28 cellular contexts compared by ENCODE assay signal in the genomic region with DNA sequence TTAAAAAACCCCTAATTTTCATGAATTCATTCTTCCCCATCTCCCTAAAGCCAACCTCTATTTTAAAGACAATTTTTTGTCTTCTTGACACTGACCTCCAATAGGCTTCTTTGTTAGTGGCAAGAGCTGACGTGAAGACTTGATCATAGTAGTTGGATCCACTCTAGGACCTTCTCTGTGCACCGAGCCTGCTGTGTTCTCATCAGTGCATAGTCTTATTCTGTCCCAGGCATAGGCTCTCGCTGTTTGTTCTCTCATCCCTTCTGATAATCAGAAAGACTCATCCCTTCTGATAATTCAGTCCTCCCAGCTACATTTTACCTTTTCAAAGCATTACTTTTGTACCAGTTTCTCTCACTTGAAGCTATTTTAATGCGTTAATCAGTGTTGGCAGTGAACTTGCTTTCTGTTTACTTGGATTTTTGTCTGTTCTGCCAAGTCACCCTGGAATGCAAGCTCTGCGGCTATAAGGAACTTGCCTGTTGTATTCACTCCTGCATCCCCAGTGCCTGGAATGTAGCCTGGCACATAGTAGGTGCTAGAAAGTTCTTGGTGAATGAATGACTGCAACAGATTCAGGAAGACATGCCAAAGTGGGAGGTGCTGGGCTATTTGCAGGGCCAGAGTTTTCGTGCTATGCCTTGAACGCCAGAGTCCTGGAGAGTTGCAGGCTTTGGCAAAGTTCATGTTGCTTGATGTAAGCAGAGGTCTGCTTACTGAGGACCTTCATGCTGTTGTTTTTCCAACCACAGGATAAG.
DNase-seq lines count a peak whose midpoint lies in the region; ATAC-seq and TF ChIP-seq lines count a peak whose summit lies in the region.
"Had no signal": no experiment of that assay in that cellular context is flagged by ENCODE, and none has a peak within 500 bp of the region (broad histone marks: within the 10 kb centered on the region; RNA-seq: fewer than 3 reads in every experiment).

No MANE protein-coding gene starts in this region.

- CTCF ChIA-PET in MCF 10A (lab: Yijun Ruan, JAX) = no interaction called here

- intact Hi-C loops in MCF 10A (cut with micrococcal nuclease) = no loop called here
- intact Hi-C loops in aorta (cut with DNase I) = loop anchor here in 1 of 2 donors (5.0 kb wide), 1 partner anchor 35 kb away; no protein-coding TSS in a partner anchor
- intact Hi-C loops in mucosa of descending colon (cut with DNase I, micrococcal nuclease) = no loop called here

- no peak overlapping the region for H3K4me3 Mint-ChIP-seq in MCF 10A (ENCODE audit: unreplicated experiment)
- H3K4me3 Mint-ChIP-seq: CD14-positive monocyte; H9; naive thymus-derived CD8-positive, alpha-beta T cell had no signal

- no peaks in the 10 kb centered on the region for H3K36me3 Mint-ChIP-seq in MCF 10A (ENCODE audit: insufficient read depth, unreplicated experiment)
- H3K36me3 Mint-ChIP-seq: CD14-positive monocyte; naive thymus-derived CD8-positive, alpha-beta T cell had no signal

- POLR2A ChIA-PET in MCF 10A (lab: Yijun Ruan, JAX) = no interaction called here

- H3K27me3 ChIP-seq in aorta (ENCODE audit: control insufficient read depth in 1 of 2, insufficient read depth in 2 of 2, low read length in 1 of 2) = no peaks in the 10 kb centered on the region
- H3K27me3 ChIP-seq: Peyer's patch had no signal

- 21 to 24% methylated on average over 7 of the region's 7 CpGs for WGBS in aorta, 2 donors

- H3K4me1 ChIP-seq in aorta (ENCODE audit: control insufficient read depth in 1 of 2, insufficient read depth in 2 of 2, low read length in 2 of 2) = peaks cover 11% of the 10 kb centered on the region in 2 donors
- H3K4me1 ChIP-seq in mucosa of descending colon (ENCODE audit: low read depth) = no peaks in the 10 kb centered on the region
- H3K4me1 ChIP-seq: lower lobe of right lung, Peyer's patch had no signal

- DNase-seq in T47D (ENCODE audit: low read depth in 1 of 2, low spot score in 1 of 2) = peak; percentile 36 to 92
- no peak for DNase-seq in MCF 10A (ENCODE audit: unreplicated experiment)
- peak; percentile 2 for DNase-seq in epithelial cell of prostate (ENCODE audit: low read depth, low spot score)
- no peak for DNase-seq in left lobe of liver (ENCODE audit: low spot score)
- no peak for DNase-seq in aorta
- no peak for DNase-seq in mucosa of descending colon
- DNase-seq in stimulated activated naive CD4-positive, alpha-beta T cell (lab: John Stamatoyannopoulos, UW) = no peak
- DNase-seq: activated CD4-positive, alpha-beta T cell treated with anti-CD3 and anti-CD28 coated beads for 48 hours; activated naive CD4-positive, alpha-beta T cell treated with anti-CD3 and anti-CD28 coated beads, Interleukin-2, amount 50 U/mL, for 16 hours; Calu3; DND-41; effector CD4-positive, alpha-beta T cell; GF-D8; H9; lower lobe of right lung; naive thymus-derived CD8-positive, alpha-beta T cell; NCI-H1436; NCI-H2081; NCI-H2227 treated with DMSO at 0.1 percent for 48 hours; Peyer's patch; SIG-M5; stimulated activated CD4-positive, alpha-beta T cell treated with anti-CD3 and anti-CD28 coated beads, Interleukin-4, amount 100 ng/mL, for 4 hours; trophoblast cell had no signal

- H3K27ac ChIP-seq in epithelial cell of prostate = no peak overlapping the region
- peak overlapping the region in 1 of 2 donors; percentile 90 for H3K27ac ChIP-seq in aorta (ENCODE audit: low read depth in 1 of 2, low read length in 2 of 2)
- H3K27ac ChIP-seq: 22Rv1, KMS-11, lower lobe of right lung, Peyer's patch had no signal

- H3K4me1 Mint-ChIP-seq in MCF 10A (ENCODE audit: insufficient read depth, unreplicated experiment) = no peaks in the 10 kb centered on the region
- H3K4me1 Mint-ChIP-seq: CD14-positive monocyte; H9; naive thymus-derived CD8-positive, alpha-beta T cell had no signal

- in situ Hi-C loops in T47D (cut with HindIII; ENCODE audit: low pct_unique_long_range_greater_than_20kb, low sequenced_read_pairs) = no loop called here

- H3K4me3 ChIP-seq in aorta (ENCODE audit: low read length in 2 of 2) = no peak overlapping the region
- no peak overlapping the region for H3K4me3 ChIP-seq in mucosa of descending colon
- H3K4me3 ChIP-seq: lower lobe of right lung, Peyer's patch had no signal

- peaks cover 49% of the 10 kb centered on the region for H3K27me3 Mint-ChIP-seq in MCF 10A (ENCODE audit: insufficient read depth, unreplicated experiment)

- H3K36me3 ChIP-seq in aorta (ENCODE audit: control insufficient read depth in 1 of 2, insufficient read depth in 2 of 2, low read length in 1 of 2) (no peaks in the 10 kb centered on the region), mucosa of descending colon (ENCODE audit: low read depth) (no peaks in the 10 kb centered on the region)
- H3K36me3 ChIP-seq: lower lobe of right lung, Peyer's patch had no signal

- TF ChIP-seq CTCF in MCF 10A (IDR thresholded peaks at IDR 0.05; ENCODE audit: unreplicated experiment) = no peak
- no peak for TF ChIP-seq CTCF in mucosa of descending colon (IDR thresholded peaks at IDR 0.05)

- ATAC-seq in left lobe of liver (peak; percentile 71), aorta (ENCODE audit: low FRiP score) (peak; percentile 52), mucosa of descending colon (no peak), HG03432 (IDR thresholded peaks at IDR 0.05; ENCODE audit: unreplicated experiment) (no peak)
- ATAC-seq: naive thymus-derived CD8-positive, alpha-beta T cell had no signal

- peaks cover 6% of the 10 kb centered on the region for H3K9me3 Mint-ChIP-seq in MCF 10A (ENCODE audit: unreplicated experiment)
- H3K9me3 Mint-ChIP-seq: H9 had no signal

- BruUV-seq in MCF 10A (replicated peaks; lab: Mats Ljungman, UMichigan) = no TSS peak

- H3K9me3 ChIP-seq in aorta (ENCODE audit: control insufficient read depth, low read length) (no peaks in the 10 kb centered on the region), mucosa of descending colon (no peaks in the 10 kb centered on the region)
- H3K9me3 ChIP-seq: Peyer's patch had no signal

- H3K27ac Mint-ChIP-seq in MCF 10A (ENCODE audit: low read depth, unreplicated experiment) = no peak overlapping the region
- H3K27ac Mint-ChIP-seq: activated T-helper 2 cell treated with anti-CD3 and anti-CD28 coated beads, Interferon-gamma antibody, Interleukin-2, Interleukin-4, amounts not matched to agents 10 μg/mL and 5 μg/mL and 100 μg/mL, durations not matched to agents 14 hours and 24 hours and 36 hours; CD14-positive monocyte; H9; naive thymus-derived CD8-positive, alpha-beta T cell had no signal

Comparison
In these comparisons a context has a peak if more than half of its experiments do, and no peak if none do; other contexts are left out.
1. DNase-seq: peak in T47D (2 of 2) and epithelial cell of prostate (single experiment); none in MCF 10A (single experiment), left lobe of liver (single experiment), aorta (0 of 2), mucosa of descending colon (0 of 3) and stimulated activated naive CD4-positive, alpha-beta T cell (0 of 6).
2. ATAC-seq: peak in left lobe of liver (single experiment) and aorta (single experiment); none in mucosa of descending colon (single experiment) and HG03432 (single experiment).